ENCODE assay signal across 2 cellular contexts in the genomic region with DNA sequence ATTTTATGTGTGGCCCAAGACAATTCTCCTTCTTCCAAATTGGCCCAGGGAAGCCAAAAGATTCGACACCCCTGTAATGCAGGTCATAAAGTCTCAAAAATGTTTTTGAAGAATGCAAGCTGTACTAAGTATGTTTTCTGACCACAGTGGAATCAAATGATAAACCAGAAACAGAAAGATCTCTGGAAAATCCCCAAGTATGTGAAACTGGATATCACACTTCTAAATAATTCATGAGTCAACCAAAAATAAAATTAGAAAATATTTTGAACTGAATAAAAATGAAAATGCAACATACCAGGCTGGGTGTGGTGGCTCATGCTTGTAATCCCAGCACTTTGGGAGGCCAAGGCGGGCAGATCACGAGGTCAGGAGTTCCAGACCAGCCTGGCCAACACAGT.
TF ChIP-seq lines count a peak whose summit lies in the region.

No MANE protein-coding gene starts in this region.

TF ChIP-seq in IMR-90, 13 proteins besides CTCF, POLR2A, EP300 and RAD21:
- TF ChIP-seq CEBPB (IDR thresholded peaks at IDR 0.05; ENCODE audit: low read depth, low read length) = no peak
- TF ChIP-seq BHLHE40 (IDR thresholded peaks at IDR 0.05; ENCODE audit: low read depth, low read length) = no peak
- no peak for TF ChIP-seq MXI1 (IDR thresholded peaks at IDR 0.05; ENCODE audit: borderline replicate concordance, low read depth, low read length)
- TF ChIP-seq MAFK (IDR thresholded peaks at IDR 0.05; ENCODE audit: low read depth, low read length) = peak; percentile 29; the same call in 1 of the 2 replicates
- no peak for TF ChIP-seq SMC3 (IDR thresholded peaks at IDR 0.05; ENCODE audit: low read depth, low read length)
- no peak for TF ChIP-seq NFE2L2 (IDR thresholded peaks at IDR 0.05; ENCODE audit: low read depth, low read length)
- TF ChIP-seq RFX5 (IDR thresholded peaks at IDR 0.05; ENCODE audit: low read depth, low read length) = no peak

TF ChIP-seq in GM12878, 131 proteins besides CTCF, POLR2A, EP300 and RAD21:
- TF ChIP-seq SPI1 (IDR thresholded peaks at IDR 0.05; ENCODE audit: borderline replicate concordance, insufficient read depth, low read depth, low read length) (no peak), POU2F2 (IDR thresholded peaks at IDR 0.05; ENCODE audit: borderline replicate concordance, low read depth, low read length) (no peak), GATAD2B (conservative IDR thresholded peaks at IDR 0.05; ENCODE audit: low read depth) (no peak), SUPT20H (IDR thresholded peaks at IDR 0.05; ENCODE audit: borderline replicate concordance, control insufficient read depth, low read depth, low read length) (no peak), NFYA (IDR thresholded peaks at IDR 0.05; ENCODE audit: borderline replicate concordance, low read depth, low read length) (no peak), PAX8 (IDR thresholded peaks at IDR 0.05) (no peak), HCFC1 (IDR thresholded peaks at IDR 0.05; ENCODE audit: low read length) (no peak), SMC3 (IDR thresholded peaks at IDR 0.05; ENCODE audit: borderline replicate concordance, low read length) (no peak), TCF7 (IDR thresholded peaks at IDR 0.05; ENCODE audit: borderline replicate concordance) (no peak), IRF4 (IDR thresholded peaks at IDR 0.05; ENCODE audit: low read depth, low read length) (no peak), MXI1 (IDR thresholded peaks at IDR 0.05; ENCODE audit: low read depth, low read length) (no peak), ZNF622 (IDR thresholded peaks at IDR 0.05) (no peak)
- TF ChIP-seq, protein P1, sequence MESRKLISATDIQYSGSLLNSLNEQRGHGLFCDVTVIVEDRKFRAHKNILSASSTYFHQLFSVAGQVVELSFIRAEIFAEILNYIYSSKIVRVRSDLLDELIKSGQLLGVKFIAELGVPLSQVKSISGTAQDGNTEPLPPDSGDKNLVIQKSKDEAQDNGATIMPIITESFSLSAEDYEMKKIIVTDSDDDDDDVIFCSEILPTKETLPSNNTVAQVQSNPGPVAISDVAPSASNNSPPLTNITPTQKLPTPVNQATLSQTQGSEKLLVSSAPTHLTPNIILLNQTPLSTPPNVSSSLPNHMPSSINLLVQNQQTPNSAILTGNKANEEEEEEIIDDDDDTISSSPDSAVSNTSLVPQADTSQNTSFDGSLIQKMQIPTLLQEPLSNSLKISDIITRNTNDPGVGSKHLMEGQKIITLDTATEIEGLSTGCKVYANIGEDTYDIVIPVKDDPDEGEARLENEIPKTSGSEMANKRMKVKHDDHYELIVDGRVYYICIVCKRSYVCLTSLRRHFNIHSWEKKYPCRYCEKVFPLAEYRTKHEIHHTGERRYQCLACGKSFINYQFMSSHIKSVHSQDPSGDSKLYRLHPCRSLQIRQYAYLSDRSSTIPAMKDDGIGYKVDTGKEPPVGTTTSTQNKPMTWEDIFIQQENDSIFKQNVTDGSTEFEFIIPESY (IDR thresholded peaks at IDR 0.05) = no peak
- TF ChIP-seq, protein P2, sequence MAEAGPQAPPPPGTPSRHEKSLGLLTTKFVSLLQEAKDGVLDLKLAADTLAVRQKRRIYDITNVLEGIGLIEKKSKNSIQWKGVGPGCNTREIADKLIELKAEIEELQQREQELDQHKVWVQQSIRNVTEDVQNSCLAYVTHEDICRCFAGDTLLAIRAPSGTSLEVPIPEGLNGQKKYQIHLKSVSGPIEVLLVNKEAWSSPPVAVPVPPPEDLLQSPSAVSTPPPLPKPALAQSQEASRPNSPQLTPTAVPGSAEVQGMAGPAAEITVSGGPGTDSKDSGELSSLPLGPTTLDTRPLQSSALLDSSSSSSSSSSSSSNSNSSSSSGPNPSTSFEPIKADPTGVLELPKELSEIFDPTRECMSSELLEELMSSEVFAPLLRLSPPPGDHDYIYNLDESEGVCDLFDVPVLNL (IDR thresholded peaks at IDR 0.05; ENCODE audit: low read depth, low read length) = no peak
- TF ChIP-seq, protein P3, sequence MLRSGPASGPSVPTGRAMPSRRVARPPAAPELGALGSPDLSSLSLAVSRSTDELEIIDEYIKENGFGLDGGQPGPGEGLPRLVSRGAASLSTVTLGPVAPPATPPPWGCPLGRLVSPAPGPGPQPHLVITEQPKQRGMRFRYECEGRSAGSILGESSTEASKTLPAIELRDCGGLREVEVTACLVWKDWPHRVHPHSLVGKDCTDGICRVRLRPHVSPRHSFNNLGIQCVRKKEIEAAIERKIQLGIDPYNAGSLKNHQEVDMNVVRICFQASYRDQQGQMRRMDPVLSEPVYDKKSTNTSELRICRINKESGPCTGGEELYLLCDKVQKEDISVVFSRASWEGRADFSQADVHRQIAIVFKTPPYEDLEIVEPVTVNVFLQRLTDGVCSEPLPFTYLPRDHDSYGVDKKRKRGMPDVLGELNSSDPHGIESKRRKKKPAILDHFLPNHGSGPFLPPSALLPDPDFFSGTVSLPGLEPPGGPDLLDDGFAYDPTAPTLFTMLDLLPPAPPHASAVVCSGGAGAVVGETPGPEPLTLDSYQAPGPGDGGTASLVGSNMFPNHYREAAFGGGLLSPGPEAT (IDR thresholded peaks at IDR 0.05; ENCODE audit: low read depth) = no peak
- TF ChIP-seq, protein P4, sequence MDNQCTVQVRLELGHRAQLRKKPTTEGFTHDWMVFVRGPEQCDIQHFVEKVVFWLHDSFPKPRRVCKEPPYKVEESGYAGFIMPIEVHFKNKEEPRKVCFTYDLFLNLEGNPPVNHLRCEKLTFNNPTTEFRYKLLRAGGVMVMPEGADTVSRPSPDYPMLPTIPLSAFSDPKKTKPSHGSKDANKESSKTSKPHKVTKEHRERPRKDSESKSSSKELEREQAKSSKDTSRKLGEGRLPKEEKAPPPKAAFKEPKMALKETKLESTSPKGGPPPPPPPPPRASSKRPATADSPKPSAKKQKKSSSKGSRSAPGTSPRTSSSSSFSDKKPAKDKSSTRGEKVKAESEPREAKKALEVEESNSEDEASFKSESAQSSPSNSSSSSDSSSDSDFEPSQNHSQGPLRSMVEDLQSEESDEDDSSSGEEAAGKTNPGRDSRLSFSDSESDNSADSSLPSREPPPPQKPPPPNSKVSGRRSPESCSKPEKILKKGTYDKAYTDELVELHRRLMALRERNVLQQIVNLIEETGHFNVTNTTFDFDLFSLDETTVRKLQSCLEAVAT (IDR thresholded peaks at IDR 0.05) = no peak
